In the genomic region with DNA sequence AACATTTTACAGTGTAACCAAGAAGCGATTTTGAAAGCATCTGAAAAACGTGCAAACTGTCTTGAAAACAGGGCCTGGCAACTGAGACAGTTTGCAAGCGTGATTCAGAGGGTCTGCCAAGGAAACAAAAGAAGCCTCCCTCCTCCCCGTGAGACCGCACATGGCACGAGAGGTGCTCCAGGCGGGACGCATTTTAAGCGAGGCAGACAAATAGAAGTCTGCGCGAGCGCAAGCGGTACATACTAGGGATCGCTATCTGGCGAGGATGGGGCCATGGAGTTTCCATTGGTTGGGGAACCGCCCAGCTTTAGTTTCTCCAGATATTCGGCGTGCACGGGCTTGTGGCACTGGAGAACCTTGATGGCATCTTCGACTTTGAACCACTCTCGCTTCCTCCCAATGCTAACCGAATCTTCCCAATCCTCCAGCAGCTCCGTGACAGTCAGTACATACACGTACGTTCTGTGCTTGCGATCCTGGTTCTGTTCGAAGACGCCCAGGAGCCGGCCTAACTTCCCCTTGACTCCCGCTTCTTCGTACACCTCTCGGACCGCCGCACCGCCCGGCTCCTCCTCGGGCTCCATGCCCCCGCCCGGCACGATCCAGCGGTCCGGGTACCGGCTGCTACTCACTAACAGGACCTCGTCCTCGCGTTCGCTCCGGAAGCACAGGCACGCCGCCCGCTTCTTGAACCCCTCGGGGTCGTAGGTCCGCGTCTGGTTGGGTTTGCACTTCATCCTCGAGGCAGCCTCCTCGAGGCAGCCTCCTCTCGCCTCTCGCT, we compare ENCODE assay signal across 8 cellular contexts. TPM values are rescaled to one million over a fixed set of nuclear protein-coding genes. Genes with fewer than 3 reads are reported as not detected.
DNase-seq lines count a peak whose midpoint lies in the region; ATAC-seq and TF ChIP-seq lines count a peak whose summit lies in the region.
"Not testable (repeated sequence)": the region's sequence is repeated elsewhere in the genome, so short reads cannot be mapped to it uniquely, and the experiment has no call there.

No MANE protein-coding gene starts in this region.

- POLR2A ChIA-PET in activated B cell treated with CpG ODN at 0.5 μM for 24 hours (lab: Charles Lee); MCF 10A (lab: Yijun Ruan, JAX): not testable (repeated sequence)

- H3K4me3 ChIP-seq in LNCaP clone FGC (ENCODE audit: low read depth, low read length) (peak overlapping the region; percentile 43), muscle layer of duodenum (ENCODE audit: low read depth in 1 of 2, low read length in 2 of 2) (peak overlapping the region; percentile 33 to 64)

- H3K27ac Mint-ChIP-seq in activated B cell treated with CpG ODN at 0.5 μM for 24 hours; MCF 10A (ENCODE audit: low read depth, unreplicated experiment): not testable (repeated sequence)
- H3K27ac Mint-ChIP-seq in glutamatergic neuron (ENCODE audit: unreplicated experiment): peak overlapping the region; percentile 88

- H3K27ac ChIP-seq in muscle layer of duodenum (ENCODE audit: low read length): not testable (repeated sequence)

- H3K9me3 ChIP-seq in muscle layer of duodenum (ENCODE audit: control insufficient read depth in 1 of 2, low read length in 2 of 2): not testable (repeated sequence)

- intact Hi-C loops in activated B cell treated with CpG ODN at 0.5 μM for 24 hours (cut with micrococcal nuclease); MCF 10A (cut with micrococcal nuclease): not testable (repeated sequence)

- BruUV-seq in MCF 10A (replicated peaks; lab: Mats Ljungman, UMichigan): TSS peak; percentile 34

- DNase-seq in AG20443 (ENCODE audit: low spot score): peak; percentile 14
- not testable (repeated sequence) for DNase-seq in LNCaP clone FGC (ENCODE audit: low read depth); activated B cell treated with CpG ODN at 0.5 μM for 24 hours; MCF 10A (ENCODE audit: unreplicated experiment)
- peak; percentile 42 for DNase-seq in glutamatergic neuron
- DNase-seq in stimulated activated CD4-positive, alpha-beta T cell treated with anti-CD3 and anti-CD28 coated beads, Interleukin-1b, Interleukin-23, amount 100 ng/mL, for 48 hours: peak; percentile 2

- not testable (repeated sequence) for H3K4me1 ChIP-seq in muscle layer of duodenum (ENCODE audit: control insufficient read depth in 1 of 2, insufficient read depth in 2 of 2, low read length in 2 of 2)

- H3K4me1 Mint-ChIP-seq in activated B cell treated with CpG ODN at 0.5 μM for 24 hours; MCF 10A (ENCODE audit: insufficient read depth, unreplicated experiment); glutamatergic neuron (ENCODE audit: low read depth, unreplicated experiment): not testable (repeated sequence)

- not testable (repeated sequence) for H3K36me3 Mint-ChIP-seq in activated B cell treated with CpG ODN at 0.5 μM for 24 hours (ENCODE audit: low read depth); MCF 10A (ENCODE audit: insufficient read depth, unreplicated experiment); glutamatergic neuron (ENCODE audit: unreplicated experiment)

- not testable (repeated sequence) for TF ChIP-seq CTCF in LNCaP clone FGC (IDR thresholded peaks at IDR 0.05; ENCODE audit: control insufficient read depth, extremely low read depth, insufficient read depth); activated B cell treated with CpG ODN at 0.5 μM for 24 hours (IDR thresholded peaks at IDR 0.05); MCF 10A (IDR thresholded peaks at IDR 0.05; ENCODE audit: unreplicated experiment); glutamatergic neuron (IDR thresholded peaks at IDR 0.05; ENCODE audit: partially characterized antibody, unreplicated experiment)

- ATAC-seq in GM19035 (IDR thresholded peaks at IDR 0.05; ENCODE audit: unreplicated experiment): peak; percentile 35
- not testable (repeated sequence) for ATAC-seq in activated B cell treated with CpG ODN at 0.5 μM for 24 hours (ENCODE audit: low read depth)

- not testable (repeated sequence) for H3K9me3 Mint-ChIP-seq in activated B cell treated with CpG ODN at 0.5 μM for 24 hours; glutamatergic neuron (ENCODE audit: unreplicated experiment)
- H3K9me3 Mint-ChIP-seq in MCF 10A (ENCODE audit: unreplicated experiment): peaks cover 13% of the 10 kb centered on the region

- CTCF ChIA-PET in activated B cell treated with CpG ODN at 0.5 μM for 24 hours (lab: Charles Lee): not testable (repeated sequence)
- CTCF ChIA-PET in MCF 10A (lab: Yijun Ruan, JAX): interaction anchor here (0.6 kb wide), 1 partner anchor 346 kb away, joined by 3 read pairs; no protein-coding TSS in a partner anchor

- not testable (repeated sequence) for H3K36me3 ChIP-seq in muscle layer of duodenum (ENCODE audit: control insufficient read depth in 1 of 2, insufficient read depth in 2 of 2, low read length in 2 of 2)

- not testable (repeated sequence) for H3K27me3 ChIP-seq in muscle layer of duodenum (ENCODE audit: low read depth, low read length)

- H3K27me3 Mint-ChIP-seq in activated B cell treated with CpG ODN at 0.5 μM for 24 hours (peaks cover 12% of the 10 kb centered on the region), MCF 10A (ENCODE audit: insufficient read depth, unreplicated experiment) (peaks cover 26% of the 10 kb centered on the region)
- not testable (repeated sequence) for H3K27me3 Mint-ChIP-seq in glutamatergic neuron (ENCODE audit: unreplicated experiment)

- H3K4me3 Mint-ChIP-seq in activated B cell treated with CpG ODN at 0.5 μM for 24 hours: peak overlapping the region; percentile 84
- H3K4me3 Mint-ChIP-seq in MCF 10A (ENCODE audit: unreplicated experiment): peak overlapping the region; percentile 65
- peak overlapping the region; percentile 94 for H3K4me3 Mint-ChIP-seq in glutamatergic neuron (ENCODE audit: unreplicated experiment)

RNA-seq across cellular contexts. Expression of a gene that starts 0.5 kb away (rescaled TPM):
- total RNA-seq in activated B cell treated with CpG ODN at 0.5 μM for 24 hours (0.29 TPM in 1 of 2 replicates, not detected in the other), MCF 10A (2022) (1.1 and 1.9 TPM in 2 replicates), glutamatergic neuron (ENCODE audit: unreplicated experiment) (35.0 TPM)

Comparison
In these comparisons a context has a peak if more than half of its experiments do, and no peak if none do; other contexts are left out.
1. RNA of a gene that starts 0.5 kb away (total RNA-seq): 35.0 TPM in glutamatergic neuron (single experiment); 1.1 to 1.9 TPM in MCF 10A and 0.29 TPM in activated B cell treated with CpG ODN at 0.5 μM for 24 hours; every median in the first group is over 10 times any median in the second.
2. Peak in every context shown above with its lines, with median percentiles within 50 percentile points of each other: H3K4me3 Mint-ChIP-seq.